1 cellular context compared by ENCODE assay signal in genomic region chr18:36688020-36688965, GRCh38.
TF ChIP-seq lines count a peak whose summit lies in the region.

No MANE protein-coding gene starts in this region.

TF ChIP-seq in Ishikawa, 13 proteins besides CTCF, POLR2A, EP300 and RAD21 (continued from another document):
- TF ChIP-seq, protein P1, sequence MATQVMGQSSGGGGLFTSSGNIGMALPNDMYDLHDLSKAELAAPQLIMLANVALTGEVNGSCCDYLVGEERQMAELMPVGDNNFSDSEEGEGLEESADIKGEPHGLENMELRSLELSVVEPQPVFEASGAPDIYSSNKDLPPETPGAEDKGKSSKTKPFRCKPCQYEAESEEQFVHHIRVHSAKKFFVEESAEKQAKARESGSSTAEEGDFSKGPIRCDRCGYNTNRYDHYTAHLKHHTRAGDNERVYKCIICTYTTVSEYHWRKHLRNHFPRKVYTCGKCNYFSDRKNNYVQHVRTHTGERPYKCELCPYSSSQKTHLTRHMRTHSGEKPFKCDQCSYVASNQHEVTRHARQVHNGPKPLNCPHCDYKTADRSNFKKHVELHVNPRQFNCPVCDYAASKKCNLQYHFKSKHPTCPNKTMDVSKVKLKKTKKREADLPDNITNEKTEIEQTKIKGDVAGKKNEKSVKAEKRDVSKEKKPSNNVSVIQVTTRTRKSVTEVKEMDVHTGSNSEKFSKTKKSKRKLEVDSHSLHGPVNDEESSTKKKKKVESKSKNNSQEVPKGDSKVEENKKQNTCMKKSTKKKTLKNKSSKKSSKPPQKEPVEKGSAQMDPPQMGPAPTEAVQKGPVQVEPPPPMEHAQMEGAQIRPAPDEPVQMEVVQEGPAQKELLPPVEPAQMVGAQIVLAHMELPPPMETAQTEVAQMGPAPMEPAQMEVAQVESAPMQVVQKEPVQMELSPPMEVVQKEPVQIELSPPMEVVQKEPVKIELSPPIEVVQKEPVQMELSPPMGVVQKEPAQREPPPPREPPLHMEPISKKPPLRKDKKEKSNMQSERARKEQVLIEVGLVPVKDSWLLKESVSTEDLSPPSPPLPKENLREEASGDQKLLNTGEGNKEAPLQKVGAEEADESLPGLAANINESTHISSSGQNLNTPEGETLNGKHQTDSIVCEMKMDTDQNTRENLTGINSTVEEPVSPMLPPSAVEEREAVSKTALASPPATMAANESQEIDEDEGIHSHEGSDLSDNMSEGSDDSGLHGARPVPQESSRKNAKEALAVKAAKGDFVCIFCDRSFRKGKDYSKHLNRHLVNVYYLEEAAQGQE (IDR thresholded peaks at IDR 0.05; ENCODE audit: low read depth): no peak
- no peak for TF ChIP-seq TEAD4 (IDR thresholded peaks at IDR 0.05)
- TF ChIP-seq TCF12 (IDR thresholded peaks at IDR 0.05; ENCODE audit: low read depth): no peak
- TF ChIP-seq MAX (IDR thresholded peaks at IDR 0.05): no peak
TF ChIP-seq in Ishikawa: peak in this region for 0.
